12 cellular contexts compared by ENCODE assay signal in genomic region chr1:42737257-42737656, GRCh38. TPM values are rescaled to one million over a fixed set of nuclear protein-coding genes. Genes with fewer than 3 reads are reported as not detected.
DNase-seq lines count a peak whose midpoint lies in the region; ATAC-seq and TF ChIP-seq lines count a peak whose summit lies in the region.
"Had no signal": no experiment of that assay in that cellular context is flagged by ENCODE, and none has a peak within 500 bp of the region (broad histone marks: within the 10 kb centered on the region; RNA-seq: fewer than 3 reads in every experiment).

No MANE protein-coding gene starts in this region.

- H3K4me1 ChIP-seq in gastrocnemius medialis, result no peaks in the 10 kb centered on the region
- H3K4me1 ChIP-seq: psoas muscle, SJSA1 had no signal

- no peaks in the 10 kb centered on the region for H3K9me3 ChIP-seq in gastrocnemius medialis
- H3K9me3 ChIP-seq: psoas muscle, SJSA1 had no signal

- H3K27ac Mint-ChIP-seq in activated CD4-positive, alpha-beta T cell treated with anti-CD3 and anti-CD28 coated beads, Interleukin-2, amount 10 ng/mL, durations not matched to agents 24 days and 14 days, result no peak overlapping the region
- H3K27ac Mint-ChIP-seq in stimulated activated effector memory CD8-positive, alpha-beta T cell treated with anti-CD3 and anti-CD28 coated beads, Interleukin-12 subunit alpha, Interleukin-12 subunit beta, amount 100 ng/mL, for 72 hours, result peak overlapping the region; percentile 78
- H3K27ac Mint-ChIP-seq: activated naive CD4-positive, alpha-beta T cell treated with anti-CD3 and anti-CD28 coated beads for 36 hours had no signal

- no peak overlapping the region for H3K4me3 Mint-ChIP-seq in activated CD4-positive, alpha-beta T cell treated with anti-CD3 and anti-CD28 coated beads, Interleukin-2, amount 10 ng/mL, durations not matched to agents 24 days and 14 days
- no peak overlapping the region for H3K4me3 Mint-ChIP-seq in stimulated activated effector memory CD8-positive, alpha-beta T cell treated with anti-CD3 and anti-CD28 coated beads, Interleukin-12 subunit alpha, Interleukin-12 subunit beta, amount 100 ng/mL, for 72 hours
- H3K4me3 Mint-ChIP-seq: activated naive CD4-positive, alpha-beta T cell treated with anti-CD3 and anti-CD28 coated beads for 36 hours; stimulated activated naive CD8-positive, alpha-beta T cell treated with anti-CD3 and anti-CD28 coated beads, Interleukin-15, Interleukin-2, amounts not matched to agents 100 ng/mL and 50 ng/mL, for 24 hours had no signal

- no peaks in the 10 kb centered on the region for H3K36me3 Mint-ChIP-seq in activated CD4-positive, alpha-beta T cell treated with anti-CD3 and anti-CD28 coated beads, Interleukin-2, amount 10 ng/mL, durations not matched to agents 24 days and 14 days (ENCODE audit: low read depth)
- no peaks in the 10 kb centered on the region for H3K36me3 Mint-ChIP-seq in stimulated activated effector memory CD8-positive, alpha-beta T cell treated with anti-CD3 and anti-CD28 coated beads, Interleukin-12 subunit alpha, Interleukin-12 subunit beta, amount 100 ng/mL, for 72 hours

- H3K4me1 Mint-ChIP-seq in activated CD4-positive, alpha-beta T cell treated with anti-CD3 and anti-CD28 coated beads, Interleukin-2, amount 10 ng/mL, durations not matched to agents 24 days and 14 days, result peaks cover 7% of the 10 kb centered on the region
- H3K4me1 Mint-ChIP-seq in stimulated activated effector memory CD8-positive, alpha-beta T cell treated with anti-CD3 and anti-CD28 coated beads, Interleukin-12 subunit alpha, Interleukin-12 subunit beta, amount 100 ng/mL, for 72 hours, result peaks cover 12% of the 10 kb centered on the region

- H3K9me3 Mint-ChIP-seq in activated CD4-positive, alpha-beta T cell treated with anti-CD3 and anti-CD28 coated beads, Interleukin-2, amount 10 ng/mL, durations not matched to agents 24 days and 14 days, result no peaks in the 10 kb centered on the region
- no peaks in the 10 kb centered on the region for H3K9me3 Mint-ChIP-seq in stimulated activated effector memory CD8-positive, alpha-beta T cell treated with anti-CD3 and anti-CD28 coated beads, Interleukin-12 subunit alpha, Interleukin-12 subunit beta, amount 100 ng/mL, for 72 hours
- H3K9me3 Mint-ChIP-seq: activated naive CD4-positive, alpha-beta T cell treated with anti-CD3 and anti-CD28 coated beads for 36 hours; stimulated activated naive CD8-positive, alpha-beta T cell treated with anti-CD3 and anti-CD28 coated beads, Interleukin-15, Interleukin-2, amounts not matched to agents 100 ng/mL and 50 ng/mL, for 24 hours had no signal

- intact Hi-C loops in activated CD4-positive, alpha-beta T cell treated with anti-CD3 and anti-CD28 coated beads, Interleukin-2, amount 10 ng/mL, durations not matched to agents 24 days and 14 days (cut with micrococcal nuclease), result no loop called here
- intact Hi-C loops in gastrocnemius medialis (cut with DNase I; ENCODE audit: low total_unique reads), result no loop called here

- no peak for ATAC-seq in stimulated activated effector memory CD8-positive, alpha-beta T cell treated with anti-CD3 and anti-CD28 coated beads, Interleukin-12 subunit alpha, Interleukin-12 subunit beta, amount 100 ng/mL, for 72 hours
- ATAC-seq in gastrocnemius medialis, result no peak
- ATAC-seq: psoas muscle had no signal

- no peaks in the 10 kb centered on the region for H3K27me3 Mint-ChIP-seq in activated CD4-positive, alpha-beta T cell treated with anti-CD3 and anti-CD28 coated beads, Interleukin-2, amount 10 ng/mL, durations not matched to agents 24 days and 14 days
- H3K27me3 Mint-ChIP-seq: stimulated activated naive CD8-positive, alpha-beta T cell treated with anti-CD3 and anti-CD28 coated beads, Interleukin-15, Interleukin-2, amounts not matched to agents 100 ng/mL and 50 ng/mL, for 24 hours had no signal

- no peaks in the 10 kb centered on the region for H3K27me3 ChIP-seq in gastrocnemius medialis
- H3K27me3 ChIP-seq: SJSA1 had no signal

- in situ Hi-C loops in gastrocnemius medialis (cut with MboI; ENCODE audit: low sequenced_read_pairs in 4 of 4), result loop anchor here in 1 of 4 donors (25.0 kb wide), 2 partner anchors 175 to 600 kb away; no protein-coding TSS in a partner anchor

- no peak overlapping the region for H3K27ac ChIP-seq in gastrocnemius medialis
- H3K27ac ChIP-seq: psoas muscle, SJSA1 had no signal

- peak; percentile 72 for DNase-seq in activated CD4-positive, alpha-beta T cell treated with anti-CD3 and anti-CD28 coated beads, Interleukin-2, amount 10 ng/mL, durations not matched to agents 24 days and 14 days
- DNase-seq in activated CD4-positive, alpha-beta T cell treated with anti-CD3 and anti-CD28 coated beads, Interleukin-2, amount 50 U/mL, for 48 hours, result no peak
- peak; percentile 90 to 94 for DNase-seq in NOMO-1 (lab: John Stamatoyannopoulos, UW; ENCODE audit: unreplicated experiment in 2 of 2)
- peak; percentile 12 for DNase-seq in dermis blood vessel endothelial cell
- DNase-seq in stimulated activated effector memory CD8-positive, alpha-beta T cell treated with anti-CD3 and anti-CD28 coated beads, Interleukin-12 subunit alpha, Interleukin-12 subunit beta, amount 100 ng/mL, for 72 hours (ENCODE audit: low spot score in 2 of 2), result no peak
- no peak for DNase-seq in stimulated activated CD4-positive, alpha-beta T cell treated with anti-CD3 and anti-CD28 coated beads, Interleukin-1b, Interleukin-23, amount 100 ng/mL, for 48 hours
- DNase-seq in gastrocnemius medialis, result no peak
- no peak for DNase-seq in activated CD8-positive, alpha-beta memory T cell treated with anti-CD3 and anti-CD28 coated beads, Interleukin-2, amount 50 U/mL, for 4 hours
- DNase-seq: activated naive CD4-positive, alpha-beta T cell treated with anti-CD3 and anti-CD28 coated beads for 36 hours; psoas muscle had no signal

- H3K36me3 ChIP-seq in gastrocnemius medialis, result no peaks in the 10 kb centered on the region
- H3K36me3 ChIP-seq: SJSA1 had no signal

- no peak for TF ChIP-seq CTCF in gastrocnemius medialis (IDR thresholded peaks at IDR 0.05 in 4 of 5, conservative IDR thresholded peaks at IDR 0.05 in 1 of 5)

- no peak for TF ChIP-seq POLR2A in gastrocnemius medialis (IDR thresholded peaks at IDR 0.05)

- H3K4me3 ChIP-seq in gastrocnemius medialis, result no peak overlapping the region
- H3K4me3 ChIP-seq: psoas muscle, SJSA1 had no signal

RNA-seq across cellular contexts. Expression of gene CLDN19, which starts 2.8 kb away (rescaled TPM):
- total RNA-seq in activated CD4-positive, alpha-beta T cell treated with anti-CD3 and anti-CD28 coated beads, Interleukin-2, amount 10 ng/mL, durations not matched to agents 24 days and 14 days, result not detected in 2 replicates
- total RNA-seq in dermis blood vessel endothelial cell (0.05 TPM in 1 of 2 replicates, not detected in the other), gastrocnemius medialis (under 1 TPM in 2 of 4 donors, not detected in 2; 0.20 to 0.59 TPM)
- total RNA-seq: activated naive CD4-positive, alpha-beta T cell treated with anti-CD3 and anti-CD28 coated beads for 36 hours; psoas muscle; SJSA1 had no signal

RNA-seq across cellular contexts. Expression of gene P3H1, which starts 29.6 kb away (rescaled TPM):
- total RNA-seq in activated CD4-positive, alpha-beta T cell treated with anti-CD3 and anti-CD28 coated beads, Interleukin-2, amount 10 ng/mL, durations not matched to agents 24 days and 14 days, result 47.4 and 51.1 TPM in 2 replicates
- total RNA-seq in dermis blood vessel endothelial cell (111 and 217 TPM in 2 replicates), gastrocnemius medialis (1 to 10 TPM; 3.0 to 7.0 (median 5.6) TPM)

RNA-seq across cellular contexts. Expression of gene C1orf50, which starts 29.8 kb away (rescaled TPM):
- 6.2 and 6.3 TPM in 2 replicates for total RNA-seq in activated CD4-positive, alpha-beta T cell treated with anti-CD3 and anti-CD28 coated beads, Interleukin-2, amount 10 ng/mL, durations not matched to agents 24 days and 14 days
- total RNA-seq in dermis blood vessel endothelial cell, result 4.0 and 11.9 TPM in 2 replicates
- total RNA-seq in gastrocnemius medialis, result 10 to 100 TPM in 1 of 4 donors, 1 to 10 TPM in 3; 2.8 to 14.7 (median 5.4) TPM

RNA-seq across cellular contexts. Expression of gene TMEM269, which starts 47.5 kb away (rescaled TPM):
- 0.12 TPM in 1 of 2 replicates, not detected in the other for total RNA-seq in activated CD4-positive, alpha-beta T cell treated with anti-CD3 and anti-CD28 coated beads, Interleukin-2, amount 10 ng/mL, durations not matched to agents 24 days and 14 days
- total RNA-seq in dermis blood vessel endothelial cell, result not detected in 2 replicates
- total RNA-seq in gastrocnemius medialis, result under 1 TPM in 2 of 4 donors, not detected in 2; 0.19 to 0.25 TPM
- total RNA-seq: SJSA1 had no signal

RNA-seq across cellular contexts. Expression of gene YBX1, which starts 55.0 kb away (rescaled TPM):
- 861 and 867 TPM in 2 replicates for total RNA-seq in activated CD4-positive, alpha-beta T cell treated with anti-CD3 and anti-CD28 coated beads, Interleukin-2, amount 10 ng/mL, durations not matched to agents 24 days and 14 days
- total RNA-seq in dermis blood vessel endothelial cell (555 and 1,168 TPM in 2 replicates), gastrocnemius medialis (1,000 to 10,000 TPM in 2 of 4 donors, 100 to 1,000 TPM in 2; 861 to 1,251 (median 1,022) TPM)

Comparison
In these comparisons a context has a peak if more than half of its experiments do, and no peak if none do; other contexts are left out.
1. DNase-seq: peak in activated CD4-positive, alpha-beta T cell treated with anti-CD3 and anti-CD28 coated beads, Interleukin-2, amount 10 ng/mL, durations not matched to agents 24 days and 14 days (single experiment), NOMO-1 (2 of 2) and dermis blood vessel endothelial cell (single experiment); none in activated CD4-positive, alpha-beta T cell treated with anti-CD3 and anti-CD28 coated beads, Interleukin-2, amount 50 U/mL, for 48 hours (0 of 2), stimulated activated effector memory CD8-positive, alpha-beta T cell treated with anti-CD3 and anti-CD28 coated beads, Interleukin-12 subunit alpha, Interleukin-12 subunit beta, amount 100 ng/mL, for 72 hours (0 of 2), stimulated activated CD4-positive, alpha-beta T cell treated with anti-CD3 and anti-CD28 coated beads, Interleukin-1b, Interleukin-23, amount 100 ng/mL, for 48 hours (single experiment), gastrocnemius medialis (0 of 2) and activated CD8-positive, alpha-beta memory T cell treated with anti-CD3 and anti-CD28 coated beads, Interleukin-2, amount 50 U/mL, for 4 hours (single experiment).